Comparison of ENCODE assay signal across 8 cellular contexts in genomic region chr14:23286904-23287479, GRCh38. TPM values are rescaled to one million over a fixed set of nuclear protein-coding genes. Genes with fewer than 3 reads are reported as not detected.
DNase-seq lines count a peak whose midpoint lies in the region; ATAC-seq and TF ChIP-seq lines count a peak whose summit lies in the region.

No MANE protein-coding gene starts in this region.

- in situ Hi-C loops in astrocyte of the spinal cord (cut with HindIII; ENCODE audit: low sequenced_read_pairs) = no loop called here

- H3K9me3 ChIP-seq in lung (ENCODE audit: control insufficient read depth in 2 of 2, insufficient read depth in 1 of 2, low read length in 1 of 2) (no peaks in the 10 kb centered on the region), upper lobe of right lung (no peaks in the 10 kb centered on the region)

- H3K4me1 ChIP-seq in lung (ENCODE audit: control insufficient read depth in 2 of 2, insufficient read depth in 2 of 2, low read length in 2 of 2) (peaks cover 3% of the 10 kb centered on the region in 2 donors), upper lobe of right lung (peaks cover 21% of the 10 kb centered on the region)

- H3K27ac ChIP-seq in lung (ENCODE audit: low read depth in 1 of 2, low read length in 1 of 2) = peak overlapping the region; percentile 82 to 92
- peak overlapping the region; percentile 98 for H3K27ac ChIP-seq in upper lobe of right lung

- DNase-seq in activated naive CD4-positive, alpha-beta T cell treated with anti-CD3 and anti-CD28 coated beads, Interleukin-2, amount 10 ng/mL, durations not matched to agents 7 days and 5 days = no peak
- no peak for DNase-seq in activated naive CD4-positive, alpha-beta T cell treated with anti-CD3 and anti-CD28 coated beads, Interleukin-2, amount 50 U/mL, for 16 hours
- no peak for DNase-seq in astrocyte of the spinal cord (ENCODE audit: low read depth, low spot score)
- DNase-seq in lung (ENCODE audit: low spot score) = no peak
- DNase-seq in upper lobe of right lung = no peak
- DNase-seq in NCI-H1694 (lab: John Stamatoyannopoulos, UW) = no peak
- no peak for DNase-seq in H4 (ENCODE audit: low spot score)

- no peak for TF ChIP-seq CTCF in astrocyte of the spinal cord (IDR thresholded peaks at IDR 0.05; ENCODE audit: low read depth, low read length)
- TF ChIP-seq CTCF in lung (IDR thresholded peaks at IDR 0.05; ENCODE audit: control extremely low read depth, extremely low read depth) = no peak
- TF ChIP-seq CTCF in upper lobe of right lung (IDR thresholded peaks at IDR 0.05) = no peak

- ATAC-seq in lung (ENCODE audit: insufficient read depth, low FRiP score) = no peak
- no peak for ATAC-seq in upper lobe of right lung
- ATAC-seq in HG03432 (IDR thresholded peaks at IDR 0.05; ENCODE audit: unreplicated experiment) = no peak

- H3K27me3 ChIP-seq in lung (ENCODE audit: control insufficient read depth, insufficient read depth) = no peaks in the 10 kb centered on the region
- H3K27me3 ChIP-seq in upper lobe of right lung = no peaks in the 10 kb centered on the region

- 51 to 53% methylated on average over 6 of the region's 6 CpGs for WGBS in lung, 2 donors

- peaks cover 30% of the 10 kb centered on the region for H3K4me1 Mint-ChIP-seq in activated naive CD4-positive, alpha-beta T cell treated with anti-CD3 and anti-CD28 coated beads, Interleukin-2, amount 10 ng/mL, durations not matched to agents 7 days and 5 days

- H3K4me3 ChIP-seq in astrocyte of the spinal cord (ENCODE audit: low read depth, low read length) (peak overlapping the region; percentile 95), lung (no peak overlapping the region), upper lobe of right lung (peak overlapping the region; percentile 95)

- H3K27me3 Mint-ChIP-seq in activated naive CD4-positive, alpha-beta T cell treated with anti-CD3 and anti-CD28 coated beads, Interleukin-2, amount 10 ng/mL, durations not matched to agents 7 days and 5 days = peaks cover 6% of the 10 kb centered on the region

- no peaks in the 10 kb centered on the region for H3K9me3 Mint-ChIP-seq in activated naive CD4-positive, alpha-beta T cell treated with anti-CD3 and anti-CD28 coated beads, Interleukin-2, amount 10 ng/mL, durations not matched to agents 7 days and 5 days

- H3K36me3 Mint-ChIP-seq in activated naive CD4-positive, alpha-beta T cell treated with anti-CD3 and anti-CD28 coated beads, Interleukin-2, amount 10 ng/mL, durations not matched to agents 7 days and 5 days = peaks cover 5% of the 10 kb centered on the region

- intact Hi-C loops in upper lobe of right lung (cut with DNase I) = no loop called here

- H3K27ac Mint-ChIP-seq in activated naive CD4-positive, alpha-beta T cell treated with anti-CD3 and anti-CD28 coated beads, Interleukin-2, amount 10 ng/mL, durations not matched to agents 7 days and 5 days = peak overlapping the region; percentile 94

- CTCF ChIA-PET in activated naive CD4-positive, alpha-beta T cell treated with anti-CD3 and anti-CD28 coated beads, Interleukin-2, amount 10 ng/mL, durations not matched to agents 7 days and 5 days (lab: Charles Lee) = interaction anchor here (1.0 to 2.5 kb wide), 9 partner anchors 8 to 273 kb away, joined by 4 to 16 read pairs (median 4); partner anchors contain the start of genes PABPN1 and PPP1R3E

- peak overlapping the region; percentile 98 for H3K4me3 Mint-ChIP-seq in activated naive CD4-positive, alpha-beta T cell treated with anti-CD3 and anti-CD28 coated beads, Interleukin-2, amount 10 ng/mL, durations not matched to agents 7 days and 5 days

- H3K36me3 ChIP-seq in lung (ENCODE audit: control insufficient read depth in 2 of 2, insufficient read depth in 2 of 2, low read length in 2 of 2) (peaks cover 0 to 1% of the 10 kb centered on the region in 2 donors), upper lobe of right lung (no peaks in the 10 kb centered on the region)

RNA-seq across cellular contexts. Expression of gene HOMEZ, which starts 1.1 kb away (rescaled TPM):
- total RNA-seq in lung (10 to 100 TPM in 1 of 2 donors, 1 to 10 TPM in 1; 6.1 to 13.4 TPM), upper lobe of right lung (11.0 TPM)
- 1 to 10 TPM; 6.9 to 9.8 TPM for polyA plus RNA-seq in lung
- 9.8 and 11.4 TPM in 2 replicates for total RNA-seq in H4 (2014; rRNA removed; shearing (Covaris generic))

RNA-seq across cellular contexts. Expression of gene PPP1R3E, which starts 15.7 kb away (rescaled TPM):
- total RNA-seq in lung (10 to 100 TPM in 1 of 2 donors, 1 to 10 TPM in 1; 7.5 to 14.5 TPM), upper lobe of right lung (14.6 TPM)
- polyA plus RNA-seq in lung = 10 to 100 TPM in 1 of 2 donors, 1 to 10 TPM in 1; 7.1 to 16.4 TPM
- 2.8 and 4.6 TPM in 2 replicates for total RNA-seq in H4 (2014; rRNA removed; shearing (Covaris generic))

RNA-seq across cellular contexts. Expression of gene BCL2L2, which starts 19.6 kb away (rescaled TPM):
- total RNA-seq in lung (10 to 100 TPM; 20.8 to 52.8 TPM), upper lobe of right lung (53.0 TPM)
- polyA plus RNA-seq in lung = 10 to 100 TPM; 31.0 to 48.6 TPM
- total RNA-seq in H4 (2014; rRNA removed; shearing (Covaris generic)) = 9.7 and 14.5 TPM in 2 replicates

RNA-seq across cellular contexts. Expression of gene PABPN1, which starts 34.3 kb away (rescaled TPM):
- total RNA-seq in lung (100 to 1,000 TPM in 1 of 2 donors, 10 to 100 TPM in 1; 66.0 to 116 TPM), upper lobe of right lung (118 TPM)
- polyA plus RNA-seq in lung = 100 to 1,000 TPM in 1 of 2 donors, 10 to 100 TPM in 1; 88.8 to 183 TPM
- total RNA-seq in H4 (2014; rRNA removed; shearing (Covaris generic)) = 101 and 109 TPM in 2 replicates

RNA-seq across cellular contexts. Expression of gene RNF212B, which starts 49.3 kb away (rescaled TPM):
- total RNA-seq in lung = not detected
- polyA plus RNA-seq in lung = under 1 TPM in 1 of 2 donors, not detected in 1; 0.09 TPM
- not detected for total RNA-seq in upper lobe of right lung
- not detected in 2 replicates for total RNA-seq in H4 (2014; rRNA removed; shearing (Covaris generic))
